8 cellular contexts compared by ENCODE assay signal in genomic region chr1:36351222-36351977, GRCh38. TPM values are rescaled to one million over a fixed set of nuclear protein-coding genes. Genes with fewer than 3 reads are reported as not detected.
DNase-seq lines count a peak whose midpoint lies in the region; ATAC-seq and TF ChIP-seq lines count a peak whose summit lies in the region.

No MANE protein-coding gene starts in this region.

- H3K27me3 ChIP-seq in SJSA1 (replicated peaks), result no peaks in the 10 kb centered on the region

- peaks cover 50% of the 10 kb centered on the region for H3K4me1 ChIP-seq in SJSA1 (replicated peaks)

- no peaks in the 10 kb centered on the region for H3K9me3 ChIP-seq in SJSA1 (replicated peaks)

- H3K27ac ChIP-seq in SJSA1, result peak overlapping the region; percentile 99

- peaks cover 75% of the 10 kb centered on the region for H3K36me3 ChIP-seq in SJSA1

- TF ChIP-seq CTCF in fibroblast of mammary gland (conservative IDR thresholded peaks at IDR 0.05; ENCODE audit: control insufficient read depth, insufficient read depth, low read depth, low read length), result peak; percentile 17

- no peak for ATAC-seq in GM19397 (IDR thresholded peaks at IDR 0.05; ENCODE audit: unreplicated experiment)

- DNase-seq in EL (peak; percentile 96), SJSA1 (ENCODE audit: low read depth in 1 of 2, low spot score in 2 of 2) (peak; percentile 94), fibroblast of mammary gland (ENCODE audit: low read depth) (peak; percentile 87), retina (peak; percentile 83), NCI-H2107 (lab: John Stamatoyannopoulos, UW) (no peak), SIG-M5 (lab: John Stamatoyannopoulos, UW) (no peak), globus pallidus (ENCODE audit: low spot score) (no peak)

- H3K4me3 ChIP-seq in SJSA1 (no peak overlapping the region), fibroblast of mammary gland (ENCODE audit: control insufficient read depth, low read depth, low read length) (peak overlapping the region; percentile 7)

RNA-seq across cellular contexts. Expression of gene EVA1B, which starts 28.0 kb away (rescaled TPM):
- total RNA-seq in SJSA1 (2014; rRNA removed; shearing (Covaris generic)), result 103 and 159 TPM in 2 replicates

RNA-seq across cellular contexts. Expression of gene STK40, which starts 34.3 kb away (rescaled TPM):
- 16.1 and 29.2 TPM in 2 replicates for total RNA-seq in SJSA1 (2014; rRNA removed; shearing (Covaris generic))

RNA-seq across cellular contexts. Expression of gene SH3D21, which starts 45.2 kb away (rescaled TPM):
- 0.78 and 1.5 TPM in 2 replicates for total RNA-seq in SJSA1 (2014; rRNA removed; shearing (Covaris generic))

RNA-seq across cellular contexts. Expression of gene LSM10, which starts 46.3 kb away (rescaled TPM):
- 3.4 and 6.4 TPM in 2 replicates for total RNA-seq in SJSA1 (2014; rRNA removed; shearing (Covaris generic))

Comparison
In these comparisons a context has a peak if more than half of its experiments do, and no peak if none do; other contexts are left out.
1. DNase-seq: peak in EL (single experiment), SJSA1 (2 of 2), fibroblast of mammary gland (single experiment) and retina (single experiment); none in NCI-H2107 (single experiment), SIG-M5 (single experiment) and globus pallidus (single experiment).